26 cellular contexts compared by ENCODE assay signal in the genomic region with DNA sequence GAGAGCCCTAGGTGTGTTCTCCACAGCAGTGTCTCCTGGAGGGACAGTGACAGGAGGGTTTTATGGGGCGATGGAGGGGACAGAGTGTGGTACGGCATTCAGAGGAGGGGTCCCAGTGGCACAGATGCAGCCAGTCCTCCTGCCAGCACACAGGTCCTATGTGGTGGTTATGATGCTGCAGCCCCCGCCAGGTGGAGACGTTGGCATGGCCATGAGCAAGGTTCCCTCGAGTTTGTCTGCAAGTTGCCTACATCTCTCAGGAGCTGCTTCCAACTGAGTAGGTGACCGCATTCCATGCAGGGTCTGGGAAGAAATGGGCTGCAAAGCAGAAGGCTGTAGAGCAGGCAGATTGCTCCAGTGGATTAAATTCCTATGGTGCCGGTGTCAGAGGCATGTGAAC.
DNase-seq lines count a peak whose midpoint lies in the region; ATAC-seq and TF ChIP-seq lines count a peak whose summit lies in the region.
"Had no signal": no experiment of that assay in that cellular context is flagged by ENCODE, and none has a peak within 500 bp of the region (broad histone marks: within the 10 kb centered on the region; RNA-seq: fewer than 3 reads in every experiment).

No MANE protein-coding gene starts in this region.

- no peaks in the 10 kb centered on the region for H3K27me3 Mint-ChIP-seq in activated CD8-positive, alpha-beta memory T cell treated with anti-CD3 and anti-CD28 coated beads, Interleukin-2, amount 10 ng/mL, durations not matched to agents 7 days and 5 days
- H3K27me3 Mint-ChIP-seq in osteocyte (ENCODE audit: unreplicated experiment) = no peaks in the 10 kb centered on the region

- peaks cover 0 to 7% (median 1%) of the 10 kb centered on the region in 3 experiments for H3K27me3 ChIP-seq in neuronal stem cell (ENCODE audit: control insufficient read depth in 3 of 3, insufficient read depth in 3 of 3, low read depth in 1 of 3, low read length in 3 of 3)
- H3K27me3 ChIP-seq: upper lobe of left lung had no signal

- no peak overlapping the region for H3K23ac ChIP-seq in neuronal stem cell (ENCODE audit: low read depth, low read length, poor library complexity)

- no peak overlapping the region for H2BK15ac ChIP-seq in neuronal stem cell (ENCODE audit: low read length)

- H3K18ac ChIP-seq in neuronal stem cell (ENCODE audit: low read length) = no peak overlapping the region

- no peaks in the 10 kb centered on the region for H3K4me1 ChIP-seq in neuronal stem cell (ENCODE audit: control insufficient read depth in 2 of 2, insufficient read depth in 1 of 2, low read depth in 1 of 2, low read length in 2 of 2)
- H3K4me1 ChIP-seq: breast epithelium, gastroesophageal sphincter, lower lobe of right lung, upper lobe of left lung had no signal

- H4K91ac ChIP-seq in neuronal stem cell (ENCODE audit: low read depth, low read length, poor library complexity) = no peak overlapping the region

- H3K4me3 Mint-ChIP-seq in activated CD8-positive, alpha-beta memory T cell treated with anti-CD3 and anti-CD28 coated beads, Interleukin-2, amount 10 ng/mL, durations not matched to agents 7 days and 5 days = no peak overlapping the region
- no peak overlapping the region for H3K4me3 Mint-ChIP-seq in osteocyte (ENCODE audit: unreplicated experiment)
- H3K4me3 Mint-ChIP-seq: activated CD8-positive, alpha-beta T cell treated with anti-CD3 and anti-CD28 coated beads for 36 hours; activated naive CD8-positive, alpha-beta T cell treated with anti-CD3 and anti-CD28 coated beads for 36 hours; CD4-positive, CD25-positive, alpha-beta regulatory T cell; H9; natural killer cell had no signal

- H2AFZ ChIP-seq in neuronal stem cell (ENCODE audit: low read length) = no peak overlapping the region

- H3K36me3 Mint-ChIP-seq in activated CD8-positive, alpha-beta memory T cell treated with anti-CD3 and anti-CD28 coated beads, Interleukin-2, amount 10 ng/mL, durations not matched to agents 7 days and 5 days = no peaks in the 10 kb centered on the region
- H3K36me3 Mint-ChIP-seq in osteocyte (ENCODE audit: unreplicated experiment) = no peaks in the 10 kb centered on the region
- H3K36me3 Mint-ChIP-seq: activated naive CD8-positive, alpha-beta T cell treated with anti-CD3 and anti-CD28 coated beads for 36 hours; CD4-positive, CD25-positive, alpha-beta regulatory T cell; natural killer cell had no signal

- no peaks in the 10 kb centered on the region for H3K36me3 ChIP-seq in neuronal stem cell (replicated peaks in 1 of 2; ENCODE audit: control insufficient read depth in 2 of 2, insufficient read depth in 2 of 2, low read length in 2 of 2)
- H3K36me3 ChIP-seq: breast epithelium, gastroesophageal sphincter, lower lobe of right lung, upper lobe of left lung had no signal

- ATAC-seq in activated CD8-positive, alpha-beta memory T cell treated with anti-CD3 and anti-CD28 coated beads, Interleukin-2, amount 10 ng/mL, durations not matched to agents 7 days and 5 days = no peak
- ATAC-seq: activated CD8-positive, alpha-beta T cell treated with anti-CD3 and anti-CD28 coated beads for 36 hours; gastroesophageal sphincter; GM12878; lower lobe of right lung; mucosa of descending colon; natural killer cell; PC-3 had no signal

- peaks cover 2% of the 10 kb centered on the region for H3K79me1 ChIP-seq in neuronal stem cell (ENCODE audit: low read depth, low read length)

- no peak overlapping the region for H2BK5ac ChIP-seq in neuronal stem cell (ENCODE audit: low read length)

- H4K8ac ChIP-seq in neuronal stem cell (ENCODE audit: low read depth, low read length) = no peak overlapping the region

- peak; percentile 34 for DNase-seq in activated CD8-positive, alpha-beta memory T cell treated with anti-CD3 and anti-CD28 coated beads, Interleukin-2, amount 50 U/mL, for 48 hours
- DNase-seq in activated CD8-positive, alpha-beta memory T cell treated with anti-CD3 and anti-CD28 coated beads, Interleukin-2, amount 10 ng/mL, durations not matched to agents 7 days and 5 days = no peak
- peak; percentile 7 for DNase-seq in Jurkat, Clone E6-1 (ENCODE audit: low read depth, low spot score)
- peak; percentile 41 for DNase-seq in RPMI8226
- peak; percentile 74 for DNase-seq in osteocyte (ENCODE audit: extremely low spot score, unreplicated experiment)
- DNase-seq in 8988T = no peak
- no peak for DNase-seq in neuronal stem cell (ENCODE audit: low spot score)
- DNase-seq in stimulated activated naive CD4-positive, alpha-beta T cell treated with Interleukin-2 at 50 U/mL for 16 hours (lab: John Stamatoyannopoulos, UW) = no peak
- DNase-seq: activated CD8-positive, alpha-beta T cell treated with anti-CD3 and anti-CD28 coated beads for 36 hours; activated naive CD8-positive, alpha-beta T cell treated with anti-CD3 and anti-CD28 coated beads for 36 hours; anterior cingulate cortex; CD4-positive, CD25-positive, alpha-beta regulatory T cell; H9; Karpas-422; lower lobe of right lung; mucosa of descending colon; natural killer cell; NCI-H446 treated with DMSO at 0.1 percent for 48 hours; PC-3; SHP77; stimulated activated CD4-positive, alpha-beta T cell treated with anti-CD3 and anti-CD28 coated beads, Interleukin-4, amount 100 ng/mL, for 4 hours; substantia nigra; upper lobe of left lung had no signal

- no peak overlapping the region for H3K4me3 ChIP-seq in Jurkat, Clone E6-1 (ENCODE audit: low read length)
- H3K4me3 ChIP-seq in neuronal stem cell (ENCODE audit: low read length in 2 of 2) = peak overlapping the region in 1 of 2 donors; percentile 54
- H3K4me3 ChIP-seq: breast epithelium, gastroesophageal sphincter, GM12878, lower lobe of right lung, mucosa of descending colon, upper lobe of left lung had no signal

- no peak overlapping the region for H3K14ac ChIP-seq in neuronal stem cell (ENCODE audit: low read length)

- H2BK12ac ChIP-seq in neuronal stem cell (ENCODE audit: low read length) = no peak overlapping the region

- no peak overlapping the region for H2BK120ac ChIP-seq in neuronal stem cell (ENCODE audit: low read depth, low read length)

- CTCF ChIA-PET in activated CD8-positive, alpha-beta memory T cell treated with anti-CD3 and anti-CD28 coated beads, Interleukin-2, amount 10 ng/mL, durations not matched to agents 7 days and 5 days (lab: Charles Lee) = no interaction called here

- no peak overlapping the region for H2AK5ac ChIP-seq in neuronal stem cell (ENCODE audit: low read depth, low read length)

- no peak overlapping the region for H3K27ac ChIP-seq in neuronal stem cell (replicated peaks; ENCODE audit: low read length)
- H3K27ac ChIP-seq: breast epithelium, gastroesophageal sphincter, lower lobe of right lung, upper lobe of left lung had no signal

- TF ChIP-seq CTCF in osteocyte (IDR thresholded peaks at IDR 0.05) = no peak

- WGBS in neuronal stem cell (ENCODE audit: extremely low coverage in 2 of 2, insufficient read length in 2 of 2, insufficient replicate concordance in 1 of 2), 2 donors = no CpG with 5 or more reads among the region's 7 CpGs

- no peaks in the 10 kb centered on the region for H3K4me1 Mint-ChIP-seq in activated CD8-positive, alpha-beta memory T cell treated with anti-CD3 and anti-CD28 coated beads, Interleukin-2, amount 10 ng/mL, durations not matched to agents 7 days and 5 days
- H3K4me1 Mint-ChIP-seq in osteocyte (ENCODE audit: unreplicated experiment) = no peaks in the 10 kb centered on the region
- H3K4me1 Mint-ChIP-seq: activated naive CD8-positive, alpha-beta T cell treated with anti-CD3 and anti-CD28 coated beads for 36 hours; CD4-positive, CD25-positive, alpha-beta regulatory T cell; H9; natural killer cell had no signal

- H3K9ac ChIP-seq in neuronal stem cell (ENCODE audit: low read depth, low read length, poor library complexity) = no peak overlapping the region

- H3K4me2 ChIP-seq in neuronal stem cell (ENCODE audit: insufficient read depth, low read length, poor library complexity, severe bottlenecking) = no peak overlapping the region

- no peak overlapping the region for H3K4ac ChIP-seq in neuronal stem cell (ENCODE audit: low read length)

- no peak overlapping the region for H3K27ac Mint-ChIP-seq in activated CD8-positive, alpha-beta memory T cell treated with anti-CD3 and anti-CD28 coated beads, Interleukin-2, amount 10 ng/mL, durations not matched to agents 7 days and 5 days
- H3K27ac Mint-ChIP-seq in osteocyte (ENCODE audit: unreplicated experiment) = no peak overlapping the region
- H3K27ac Mint-ChIP-seq: activated CD8-positive, alpha-beta T cell treated with anti-CD3 and anti-CD28 coated beads for 36 hours; activated naive CD8-positive, alpha-beta T cell treated with anti-CD3 and anti-CD28 coated beads for 36 hours; CD4-positive, CD25-positive, alpha-beta regulatory T cell; H9; natural killer cell had no signal

- H3K9me3 ChIP-seq in neuronal stem cell (replicated peaks in 1 of 2; ENCODE audit: control insufficient read depth in 2 of 2, insufficient read depth in 1 of 2, low read depth in 1 of 2, low read length in 2 of 2) = peaks cover 0 to 52% of the 10 kb centered on the region in 2 donors
- H3K9me3 ChIP-seq: breast epithelium, gastroesophageal sphincter, lower lobe of right lung, mucosa of descending colon, upper lobe of left lung had no signal

- no peaks in the 10 kb centered on the region for H3K9me3 Mint-ChIP-seq in activated CD8-positive, alpha-beta memory T cell treated with anti-CD3 and anti-CD28 coated beads, Interleukin-2, amount 10 ng/mL, durations not matched to agents 7 days and 5 days (ENCODE audit: low read depth)
- H3K9me3 Mint-ChIP-seq in osteocyte (ENCODE audit: unreplicated experiment) = peaks cover 32% of the 10 kb centered on the region
- H3K9me3 Mint-ChIP-seq: activated CD8-positive, alpha-beta T cell treated with anti-CD3 and anti-CD28 coated beads for 36 hours; activated naive CD8-positive, alpha-beta T cell treated with anti-CD3 and anti-CD28 coated beads for 36 hours; CD4-positive, CD25-positive, alpha-beta regulatory T cell; natural killer cell had no signal

Comparison
In these comparisons a context has a peak if more than half of its experiments do, and no peak if none do; other contexts are left out.
1. DNase-seq: peak in activated CD8-positive, alpha-beta memory T cell treated with anti-CD3 and anti-CD28 coated beads, Interleukin-2, amount 50 U/mL, for 48 hours (single experiment), Jurkat, Clone E6-1 (single experiment), RPMI8226 (single experiment) and osteocyte (single experiment); none in activated CD8-positive, alpha-beta memory T cell treated with anti-CD3 and anti-CD28 coated beads, Interleukin-2, amount 10 ng/mL, durations not matched to agents 7 days and 5 days (single experiment), 8988T (single experiment), neuronal stem cell (single experiment) and stimulated activated naive CD4-positive, alpha-beta T cell treated with Interleukin-2 at 50 U/mL for 16 hours (single experiment).